In genomic region chr19:44109458-44109857, GRCh38 we compare ENCODE assay signal across 35 cellular contexts.
"Had no signal": no experiment of that assay in that cellular context is flagged by ENCODE, and none has a peak within 500 bp of the region (broad histone marks: within the 10 kb centered on the region; RNA-seq: fewer than 3 reads in every experiment).

No MANE protein-coding gene starts in this region.

- H3K4me3 Mint-ChIP-seq: activated B cell treated with CpG ODN at 0.5 μM for 24 hours; activated CD4-positive, alpha-beta memory T cell treated with anti-CD3 and anti-CD28 coated beads, Interleukin-2, amount 10 ng/mL, durations not matched to agents 7 days and 5 days; activated CD4-positive, alpha-beta T cell treated with anti-CD3 and anti-CD28 coated beads, Interleukin-2, amount 10 ng/mL, durations not matched to agents 7 days and 5 days; activated CD8-positive, alpha-beta memory T cell treated with anti-CD3 and anti-CD28 coated beads, Interleukin-2, amount 10 ng/mL, durations not matched to agents 7 days and 5 days; activated CD8-positive, alpha-beta T cell treated with anti-CD3 and anti-CD28 coated beads, Interleukin-2, amount 10 ng/mL, durations not matched to agents 7 days and 5 days; activated naive CD4-positive, alpha-beta T cell treated with anti-CD3 and anti-CD28 coated beads, Interleukin-2, amount 10 ng/mL, durations not matched to agents 7 days and 5 days; activated naive CD4-positive, alpha-beta T cell treated with anti-CD3 and anti-CD28 coated beads, Interleukin-2, amount 50 U/mL, for 24 hours; activated naive CD8-positive, alpha-beta T cell; activated naive CD8-positive, alpha-beta T cell treated with anti-CD3 and anti-CD28 coated beads, Interleukin-2, amount 10 ng/mL, durations not matched to agents 7 days and 5 days; activated naive CD8-positive, alpha-beta T cell treated with anti-CD3 and anti-CD28 coated beads, Interleukin-2, amount 50 U/mL, for 24 hours; activated T-cell treated with anti-CD3 and anti-CD28 coated beads, Interleukin-2, amount 50 U/mL, for 24 hours; central memory CD8-positive, alpha-beta T cell; T-helper 1 cell treated with Interleukin-12 subunit alpha and Interleukin-12 subunit beta and Interleukin-4 antibody, amounts not matched to agents 30 μg/mL and 1 μg/mL, for 36 hours; T-helper 2 cell treated with Interferon-gamma antibody and Interleukin-4, amounts not matched to agents 5 μg/mL and 100 μg/mL, for 36 hours had no signal

- H3K27ac ChIP-seq: ascending aorta, cardiac muscle cell, VCaP had no signal

- H3K27me3 ChIP-seq: ascending aorta, cardiac muscle cell had no signal

- ATAC-seq: activated CD8-positive, alpha-beta memory T cell treated with anti-CD3 and anti-CD28 coated beads, Interleukin-2, amount 10 ng/mL, durations not matched to agents 7 days and 5 days; activated CD8-positive, alpha-beta T cell treated with anti-CD3 and anti-CD28 coated beads, Interleukin-2, amount 10 ng/mL, durations not matched to agents 7 days and 5 days; activated naive CD8-positive, alpha-beta T cell treated with anti-CD3 and anti-CD28 coated beads, Interleukin-2, amount 50 U/mL, for 24 hours had no signal

- FAIRE-seq: bronchial epithelial cell, TTC549 had no signal

- H3K27ac Mint-ChIP-seq: activated B cell treated with CpG ODN at 0.5 μM for 24 hours; activated CD4-positive, alpha-beta memory T cell treated with anti-CD3 and anti-CD28 coated beads, Interleukin-2, amount 10 ng/mL, durations not matched to agents 7 days and 5 days; activated CD4-positive, alpha-beta T cell treated with anti-CD3 and anti-CD28 coated beads, Interleukin-2, amount 10 ng/mL, durations not matched to agents 7 days and 5 days; activated CD8-positive, alpha-beta memory T cell treated with anti-CD3 and anti-CD28 coated beads, Interleukin-2, amount 10 ng/mL, durations not matched to agents 7 days and 5 days; activated CD8-positive, alpha-beta T cell treated with anti-CD3 and anti-CD28 coated beads, Interleukin-2, amount 10 ng/mL, durations not matched to agents 7 days and 5 days; activated naive CD4-positive, alpha-beta T cell treated with anti-CD3 and anti-CD28 coated beads, Interleukin-2, amount 10 ng/mL, durations not matched to agents 7 days and 5 days; activated naive CD4-positive, alpha-beta T cell treated with anti-CD3 and anti-CD28 coated beads, Interleukin-2, amount 50 U/mL, for 24 hours; activated naive CD8-positive, alpha-beta T cell; activated naive CD8-positive, alpha-beta T cell treated with anti-CD3 and anti-CD28 coated beads, Interleukin-2, amount 10 ng/mL, durations not matched to agents 7 days and 5 days; activated naive CD8-positive, alpha-beta T cell treated with anti-CD3 and anti-CD28 coated beads, Interleukin-2, amount 50 U/mL, for 24 hours; activated T-cell treated with anti-CD3 and anti-CD28 coated beads, Interleukin-2, amount 50 U/mL, for 24 hours; activated T-helper 2 cell treated with anti-CD3 and anti-CD28 coated beads, Interferon-gamma antibody, Interleukin-2, Interleukin-4, amounts not matched to agents 10 μg/mL and 5 μg/mL and 100 μg/mL, durations not matched to agents 14 hours and 24 hours and 36 hours; T-helper 1 cell treated with Interleukin-12 subunit alpha and Interleukin-12 subunit beta and Interleukin-4 antibody, amounts not matched to agents 30 μg/mL and 1 μg/mL, for 36 hours; T-helper 2 cell treated with Interferon-gamma antibody and Interleukin-4, amounts not matched to agents 5 μg/mL and 100 μg/mL, for 36 hours had no signal

- H3K4me3 ChIP-seq: ascending aorta, cardiac muscle cell had no signal

- DNase-seq: activated B cell treated with CpG ODN at 0.5 μM for 24 hours; activated CD4-positive, alpha-beta memory T cell treated with anti-CD3 and anti-CD28 coated beads, Interleukin-2, amount 10 ng/mL, durations not matched to agents 7 days and 5 days; activated CD4-positive, alpha-beta T cell treated with anti-CD3 and anti-CD28 coated beads for 48 hours; activated CD4-positive, alpha-beta T cell treated with anti-CD3 and anti-CD28 coated beads, Interleukin-2, amount 10 ng/mL, durations not matched to agents 7 days and 5 days; activated CD4-positive, alpha-beta T cell treated with anti-CD3 and anti-CD28 coated beads, Interleukin-2, amount 50 U/mL, for 48 hours; activated CD4-positive, CD25-positive, alpha-beta regulatory T cell treated with anti-CD3 and anti-CD28 coated beads, Interleukin-2, amount 50 U/mL, for 72 hours; activated CD8-positive, alpha-beta memory T cell treated with anti-CD3 and anti-CD28 coated beads for 24 hours; activated CD8-positive, alpha-beta memory T cell treated with anti-CD3 and anti-CD28 coated beads, Interleukin-2, amount 10 ng/mL, durations not matched to agents 7 days and 5 days; activated CD8-positive, alpha-beta memory T cell treated with anti-CD3 and anti-CD28 coated beads, Interleukin-2, amount 50 U/mL, for 48 hours; activated CD8-positive, alpha-beta T cell treated with anti-CD3 and anti-CD28 coated beads, Interleukin-2, amount 10 ng/mL, durations not matched to agents 7 days and 5 days; activated effector memory CD4-positive, alpha-beta T cell treated with Interleukin-2 at 50 U/mL for 16 hours; activated gamma-delta T cell; activated naive CD4-positive, alpha-beta T cell treated with anti-CD3 and anti-CD28 coated beads, Interleukin-2, amount 10 ng/mL, durations not matched to agents 7 days and 5 days; activated naive CD4-positive, alpha-beta T cell treated with Interleukin-2 at 50 U/mL for 16 hours; activated naive CD8-positive, alpha-beta T cell treated with anti-CD3 and anti-CD28 coated beads, Interleukin-2, amount 10 ng/mL, durations not matched to agents 7 days and 5 days; activated naive CD8-positive, alpha-beta T cell treated with anti-CD3 and anti-CD28 coated beads, Interleukin-2, amount 50 U/mL, for 24 hours; activated T-cell treated with anti-CD3 and anti-CD28 coated beads, Interleukin-2, amount 50 U/mL, for 24 hours; activated T-cell treated with anti-CD3 and anti-CD28 coated beads, Interleukin-2, amount 50 U/mL, for 48 hours; amygdala; anterior cingulate cortex; caudate nucleus; cerebellar nuclear complex; T-helper 2 cell; T-helper 9 cell had no signal

- H3K27me3 Mint-ChIP-seq: activated B cell treated with CpG ODN at 0.5 μM for 24 hours; activated CD4-positive, alpha-beta memory T cell treated with anti-CD3 and anti-CD28 coated beads, Interleukin-2, amount 10 ng/mL, durations not matched to agents 7 days and 5 days; activated CD4-positive, alpha-beta T cell treated with anti-CD3 and anti-CD28 coated beads, Interleukin-2, amount 10 ng/mL, durations not matched to agents 7 days and 5 days; activated CD8-positive, alpha-beta memory T cell treated with anti-CD3 and anti-CD28 coated beads, Interleukin-2, amount 10 ng/mL, durations not matched to agents 7 days and 5 days; activated naive CD4-positive, alpha-beta T cell treated with anti-CD3 and anti-CD28 coated beads, Interleukin-2, amount 50 U/mL, for 24 hours; activated naive CD8-positive, alpha-beta T cell; activated naive CD8-positive, alpha-beta T cell treated with anti-CD3 and anti-CD28 coated beads, Interleukin-2, amount 10 ng/mL, durations not matched to agents 7 days and 5 days; activated naive CD8-positive, alpha-beta T cell treated with anti-CD3 and anti-CD28 coated beads, Interleukin-2, amount 50 U/mL, for 24 hours; activated T-cell treated with anti-CD3 and anti-CD28 coated beads, Interleukin-2, amount 50 U/mL, for 24 hours; central memory CD8-positive, alpha-beta T cell had no signal
